In the genomic region with DNA sequence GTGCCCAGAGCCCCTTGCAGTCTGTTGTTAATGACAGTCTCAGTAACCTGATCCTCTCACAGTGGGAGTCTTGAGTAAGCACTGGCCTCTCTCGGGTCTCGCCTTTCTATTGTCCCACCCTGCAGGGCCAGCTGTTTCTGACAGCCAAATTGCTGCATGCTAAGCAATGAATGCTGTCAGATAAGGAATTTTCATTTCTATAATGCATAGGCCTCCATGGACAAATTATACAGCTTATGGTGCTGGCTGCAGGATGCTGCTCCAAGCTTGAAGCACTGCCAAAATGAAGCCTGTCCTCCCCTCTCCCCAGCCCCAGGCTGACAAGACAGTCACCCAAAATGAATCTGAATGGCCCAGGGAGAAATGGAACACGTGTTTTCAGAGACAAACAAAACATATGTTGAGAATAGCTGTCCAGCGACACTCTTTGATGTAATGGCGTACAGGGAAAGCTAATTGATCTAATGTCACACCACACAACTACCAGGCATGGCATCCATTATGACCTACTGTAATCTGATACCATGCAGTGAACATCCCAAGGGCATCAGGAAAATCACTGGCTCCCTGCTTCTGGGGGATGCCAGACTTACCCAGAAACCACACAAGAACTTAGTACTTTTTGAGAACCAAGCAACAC, we compare ENCODE assay signal across 1 cellular context.
TF ChIP-seq lines count a peak whose summit lies in the region.

No MANE protein-coding gene starts in this region.

TF ChIP-seq in IMR-90, 13 proteins besides CTCF, POLR2A, EP300 and RAD21 (continued from another document):
- TF ChIP-seq, protein P1, sequence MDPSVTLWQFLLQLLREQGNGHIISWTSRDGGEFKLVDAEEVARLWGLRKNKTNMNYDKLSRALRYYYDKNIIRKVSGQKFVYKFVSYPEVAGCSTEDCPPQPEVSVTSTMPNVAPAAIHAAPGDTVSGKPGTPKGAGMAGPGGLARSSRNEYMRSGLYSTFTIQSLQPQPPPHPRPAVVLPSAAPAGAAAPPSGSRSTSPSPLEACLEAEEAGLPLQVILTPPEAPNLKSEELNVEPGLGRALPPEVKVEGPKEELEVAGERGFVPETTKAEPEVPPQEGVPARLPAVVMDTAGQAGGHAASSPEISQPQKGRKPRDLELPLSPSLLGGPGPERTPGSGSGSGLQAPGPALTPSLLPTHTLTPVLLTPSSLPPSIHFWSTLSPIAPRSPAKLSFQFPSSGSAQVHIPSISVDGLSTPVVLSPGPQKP (IDR thresholded peaks at IDR 0.05; ENCODE audit: borderline replicate concordance, low read depth, low read length): no peak
- TF ChIP-seq BHLHE40 (IDR thresholded peaks at IDR 0.05; ENCODE audit: low read depth, low read length) (no peak), MAZ (IDR thresholded peaks at IDR 0.05; ENCODE audit: borderline replicate concordance, low read depth, low read length) (no peak), CEBPB (IDR thresholded peaks at IDR 0.05; ENCODE audit: low read depth, low read length) (peak; percentile 58; the same call in 1 of the 2 replicates), MAFK (IDR thresholded peaks at IDR 0.05; ENCODE audit: low read depth, low read length) (no peak), FOS (IDR thresholded peaks at IDR 0.05; ENCODE audit: low read depth, low read length) (no peak), MXI1 (IDR thresholded peaks at IDR 0.05; ENCODE audit: borderline replicate concordance, low read depth, low read length) (peak; percentile 68; the same call in 1 of the 2 replicates), RCOR1 (IDR thresholded peaks at IDR 0.05; ENCODE audit: insufficient replicate concordance, low read length) (no peak), CHD1 (IDR thresholded peaks at IDR 0.05; ENCODE audit: low read depth, low read length) (no peak), NFE2L2 (IDR thresholded peaks at IDR 0.05; ENCODE audit: low read depth, low read length) (no peak)
- TF ChIP-seq, protein P2, sequence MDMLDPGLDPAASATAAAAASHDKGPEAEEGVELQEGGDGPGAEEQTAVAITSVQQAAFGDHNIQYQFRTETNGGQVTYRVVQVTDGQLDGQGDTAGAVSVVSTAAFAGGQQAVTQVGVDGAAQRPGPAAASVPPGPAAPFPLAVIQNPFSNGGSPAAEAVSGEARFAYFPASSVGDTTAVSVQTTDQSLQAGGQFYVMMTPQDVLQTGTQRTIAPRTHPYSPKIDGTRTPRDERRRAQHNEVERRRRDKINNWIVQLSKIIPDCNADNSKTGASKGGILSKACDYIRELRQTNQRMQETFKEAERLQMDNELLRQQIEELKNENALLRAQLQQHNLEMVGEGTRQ (IDR thresholded peaks at IDR 0.05; ENCODE audit: low read depth, low read length): no peak
